Comparison of ENCODE assay signal across 1 cellular context in genomic region chr18:31102020-31102684, GRCh38.
TF ChIP-seq lines count a peak whose summit lies in the region.

Gene DSC2, minus strand, starts transcription at chr18:31102421. Its CDS starts 450 bp downstream, at chr18:31101971.

TF ChIP-seq in HepG2, 621 proteins besides CTCF, POLR2A, EP300 and RAD21 (continued from another document and continues in another):
- TF ChIP-seq THAP9 (CRISPR knock-in tag; IDR thresholded peaks at IDR 0.05; ENCODE audit: borderline replicate concordance) (no peak), KLF11 (CRISPR knock-in tag; IDR thresholded peaks at IDR 0.05) (no peak), ZNF414 (CRISPR knock-in tag; IDR thresholded peaks at IDR 0.05) (no peak), KDM5B (CRISPR knock-in tag; IDR thresholded peaks at IDR 0.05; ENCODE audit: borderline replicate concordance) (no peak; the same call in 1 of the 2 replicates), ZNF737 (CRISPR knock-in tag; IDR thresholded peaks at IDR 0.05; ENCODE audit: borderline replicate concordance) (no peak), TBL1XR1 (IDR thresholded peaks at IDR 0.05; ENCODE audit: borderline replicate concordance, low read length, partially characterized antibody) (peak; percentile 65), ZSCAN5A (CRISPR knock-in tag; IDR thresholded peaks at IDR 0.05; ENCODE audit: borderline replicate concordance) (no peak), GATA4 (IDR thresholded peaks at IDR 0.05; ENCODE audit: borderline replicate concordance, low read depth) (peak; percentile 23; the same call in 1 of the 2 replicates), MLXIP (CRISPR knock-in tag; IDR thresholded peaks at IDR 0.05; ENCODE audit: borderline replicate concordance) (no peak), ZNF776 (CRISPR knock-in tag; IDR thresholded peaks at IDR 0.05) (no peak), ZUFSP (CRISPR knock-in tag; IDR thresholded peaks at IDR 0.05; ENCODE audit: borderline replicate concordance) (no peak), CHD4 (IDR thresholded peaks at IDR 0.05; ENCODE audit: borderline replicate concordance, low read length) (no peak), ZNF589 (CRISPR knock-in tag; conservative IDR thresholded peaks at IDR 0.05) (no peak), HIC2 (CRISPR knock-in tag; IDR thresholded peaks at IDR 0.05; ENCODE audit: low read depth) (no peak), ZBTB43 (CRISPR knock-in tag; conservative IDR thresholded peaks at IDR 0.05) (no peak), SIX4 (CRISPR knock-in tag; IDR thresholded peaks at IDR 0.05) (peak; percentile 64; the same call in 1 of the 2 replicates), ZNF644 (CRISPR knock-in tag; IDR thresholded peaks at IDR 0.05; ENCODE audit: low read depth) (0 out of 2 replicates have a peak, but pooled peaks have one; percentile 14), CREM (IDR thresholded peaks at IDR 0.05) (no peak), CREM (CRISPR knock-in tag; IDR thresholded peaks at IDR 0.05) (no peak), POLR2AphosphoS5 (IDR thresholded peaks at IDR 0.05; ENCODE audit: low read depth, low read length) (peak; percentile 74), ZNF703 (CRISPR knock-in tag; IDR thresholded peaks at IDR 0.05; ENCODE audit: borderline replicate concordance) (no peak), ATF3 (CRISPR knock-in tag; IDR thresholded peaks at IDR 0.05) (no peak), ZNF780A (CRISPR knock-in tag; IDR thresholded peaks at IDR 0.05) (no peak), ZBTB38 (CRISPR knock-in tag; IDR thresholded peaks at IDR 0.05) (peak; percentile 47), BCLAF1 (IDR thresholded peaks at IDR 0.05) (no peak), ZNF558 (CRISPR knock-in tag; IDR thresholded peaks at IDR 0.05; ENCODE audit: borderline replicate concordance) (no peak), ZNF670 (CRISPR knock-in tag; IDR thresholded peaks at IDR 0.05; ENCODE audit: borderline replicate concordance) (no peak), ZNF777 (CRISPR knock-in tag; IDR thresholded peaks at IDR 0.05) (0 out of 2 replicates have a peak, but pooled peaks have one; percentile 13), U2AF2 (IDR thresholded peaks at IDR 0.05; ENCODE audit: low read depth, low read length) (no peak), CAMTA2 (CRISPR knock-in tag; IDR thresholded peaks at IDR 0.05; ENCODE audit: borderline replicate concordance) (no peak), YEATS4 (CRISPR knock-in tag; IDR thresholded peaks at IDR 0.05; ENCODE audit: borderline replicate concordance) (peak; percentile 75; the same call in 1 of the 2 replicates), RBM22 (optimal IDR thresholded peaks at IDR 0.05; ENCODE audit: low read length) (no peak), MEIS2 (CRISPR knock-in tag; IDR thresholded peaks at IDR 0.05) (0 out of 2 replicates have a peak, but pooled peaks have one; percentile 53), RXRB (CRISPR knock-in tag; IDR thresholded peaks at IDR 0.05; ENCODE audit: borderline replicate concordance) (peak; percentile 77), ZNF816 (CRISPR knock-in tag; IDR thresholded peaks at IDR 0.05; ENCODE audit: borderline replicate concordance) (no peak), KLF16 (CRISPR knock-in tag; IDR thresholded peaks at IDR 0.05) (no peak), ARID4A (CRISPR knock-in tag; IDR thresholded peaks at IDR 0.05; ENCODE audit: borderline replicate concordance) (peak; percentile 53), FOSL1 (CRISPR knock-in tag; IDR thresholded peaks at IDR 0.05; ENCODE audit: borderline replicate concordance) (no peak), ZNF232 (CRISPR knock-in tag; IDR thresholded peaks at IDR 0.05; ENCODE audit: borderline replicate concordance) (peak; percentile 42; the same call in 1 of the 2 replicates), ZBTB8A (CRISPR knock-in tag; IDR thresholded peaks at IDR 0.05; ENCODE audit: borderline replicate concordance, low read depth) (no peak)
